ENCODE assay signal across 30 cellular contexts in the genomic region with DNA sequence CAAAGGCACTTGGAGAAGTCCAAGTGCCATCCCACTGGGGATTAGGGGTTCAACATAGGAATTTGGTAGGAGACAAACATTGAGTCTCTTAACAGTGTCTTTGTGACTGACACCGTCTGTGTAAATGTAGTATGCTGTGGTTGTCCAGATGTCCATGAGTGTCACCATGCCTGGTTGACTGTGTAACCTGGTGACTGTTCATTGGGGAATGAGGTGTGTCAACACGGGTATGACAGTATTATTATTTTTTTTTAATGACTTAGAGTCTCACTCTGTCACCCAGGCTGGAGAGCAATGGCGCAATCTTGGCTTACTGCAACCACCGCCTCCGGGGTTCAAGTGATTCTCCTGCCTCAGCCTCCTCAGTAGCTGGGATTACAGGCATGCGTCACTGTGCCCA. TPM values are rescaled to one million over a fixed set of nuclear protein-coding genes. Genes with fewer than 3 reads are reported as not detected.
DNase-seq lines count a peak whose midpoint lies in the region; ATAC-seq, FAIRE-seq and TF ChIP-seq lines count a peak whose summit lies in the region.
"Had no signal": no experiment of that assay in that cellular context is flagged by ENCODE, and none has a peak within 500 bp of the region (broad histone marks: within the 10 kb centered on the region; RNA-seq: fewer than 3 reads in every experiment).

No MANE protein-coding gene starts in this region.

- RAD21 ChIA-PET in HCT116 (lab: Charles Lee; ENCODE audit: low non-redundant PET in 1 of 2, low total read pairs in 2 of 2, uncharacterized antibody in 2 of 2, unreplicated experiment in 2 of 2), result no interaction called here

- peaks cover 66% of the 10 kb centered on the region for H3K36me3 ChIP-seq in CD8-positive, alpha-beta T cell (ENCODE audit: insufficient read depth, low read length)
- peaks cover 28 to 44% of the 10 kb centered on the region in 2 experiments; a peak in 3 of 4 replicates for H3K36me3 ChIP-seq in HCT116 (ENCODE audit: control insufficient read depth in 1 of 2, insufficient read depth in 2 of 2, low read length in 2 of 2)
- H3K36me3 ChIP-seq in astrocyte (ENCODE audit: insufficient read depth, low read length), result peaks cover 6% of the 10 kb centered on the region

- H3K4me3 ChIP-seq in CD8-positive, alpha-beta T cell (ENCODE audit: low read depth, low read length), result no peak overlapping the region
- H3K4me3 ChIP-seq in HCT116 (replicated peaks in 1 of 2; ENCODE audit: low read depth in 1 of 2, low read length in 2 of 2) (no peak overlapping the region), astrocyte (ENCODE audit: insufficient read depth, low read depth, low read length) (no peak overlapping the region)
- H3K4me3 ChIP-seq: esophagus muscularis mucosa, GM23338, heart left ventricle, tibial nerve had no signal

- H3K79me2 ChIP-seq in HCT116 (ENCODE audit: insufficient read depth, low read length) (no peaks in the 10 kb centered on the region; the same call in 1 of the 2 replicates), astrocyte (ENCODE audit: insufficient read depth, low read length) (no peaks in the 10 kb centered on the region)

- H3K27ac Mint-ChIP-seq in CD8-positive, alpha-beta T cell, result peak overlapping the region; percentile 37
- peak overlapping the region; percentile 75 for H3K27ac Mint-ChIP-seq in astrocyte (ENCODE audit: unreplicated experiment)
- peak overlapping the region; percentile 21 to 57 for H3K27ac Mint-ChIP-seq in natural killer cell treated with Interleukin-12 subunit alpha and Interleukin-12 subunit beta and Interleukin-15 and Interleukin-18, amount 100 ng/mL, for 72 hours
- no peak overlapping the region for H3K27ac Mint-ChIP-seq in activated CD8-positive, alpha-beta T cell treated with anti-CD3 and anti-CD28 coated beads, Interleukin-2, amount 10 ng/mL, durations not matched to agents 7 days and 5 days
- H3K27ac Mint-ChIP-seq: activated naive CD8-positive, alpha-beta T cell; activated T-helper 2 cell treated with anti-CD3 and anti-CD28 coated beads, Interferon-gamma antibody, Interleukin-2, Interleukin-4, amounts not matched to agents 10 μg/mL and 5 μg/mL and 100 μg/mL, durations not matched to agents 14 hours and 24 hours and 36 hours; progenitor cell of endocrine pancreas; stimulated activated effector memory CD8-positive, alpha-beta T cell treated with anti-CD3 and anti-CD28 coated beads, Interleukin-12 subunit alpha, Interleukin-12 subunit beta, amount 100 ng/mL, for 72 hours had no signal

- H3K27me3 Mint-ChIP-seq in CD8-positive, alpha-beta T cell (ENCODE audit: low read depth), result no peaks in the 10 kb centered on the region
- no peaks in the 10 kb centered on the region for H3K27me3 Mint-ChIP-seq in astrocyte (ENCODE audit: low read depth, unreplicated experiment)
- H3K27me3 Mint-ChIP-seq in natural killer cell treated with Interleukin-12 subunit alpha and Interleukin-12 subunit beta and Interleukin-15 and Interleukin-18, amount 100 ng/mL, for 72 hours, result no peaks in the 10 kb centered on the region
- H3K27me3 Mint-ChIP-seq in activated CD8-positive, alpha-beta T cell treated with anti-CD3 and anti-CD28 coated beads, Interleukin-2, amount 10 ng/mL, durations not matched to agents 7 days and 5 days (ENCODE audit: low read depth), result no peaks in the 10 kb centered on the region
- H3K27me3 Mint-ChIP-seq: activated naive CD8-positive, alpha-beta T cell; naive B cell; progenitor cell of endocrine pancreas had no signal

- POLR2A ChIA-PET in CD8-positive, alpha-beta T cell (lab: Charles Lee), result no interaction called here
- POLR2A ChIA-PET in HCT116 (lab: Charles Lee), result no interaction called here
- POLR2A ChIA-PET in activated CD8-positive, alpha-beta T cell treated with anti-CD3 and anti-CD28 coated beads, Interleukin-2, amount 10 ng/mL, durations not matched to agents 7 days and 5 days (lab: Charles Lee), result no interaction called here

- peaks cover 5% of the 10 kb centered on the region for H3K4me1 ChIP-seq in CD8-positive, alpha-beta T cell (ENCODE audit: insufficient read depth, low read length)
- H3K4me1 ChIP-seq in HCT116 (ENCODE audit: control insufficient read depth in 1 of 2, insufficient read depth in 2 of 2, low read length in 2 of 2), result peaks cover 0 to 24% of the 10 kb centered on the region in 2 experiments; a peak in 2 of 4 replicates
- H3K4me1 ChIP-seq in astrocyte (ENCODE audit: insufficient read depth, low read length), result no peaks in the 10 kb centered on the region
- H3K4me1 ChIP-seq: esophagus muscularis mucosa, heart left ventricle, tibial nerve had no signal

- no peak for ATAC-seq in CD8-positive, alpha-beta T cell
- ATAC-seq in HCT116, result no peak
- no peak for ATAC-seq in natural killer cell treated with Interleukin-12 subunit alpha and Interleukin-12 subunit beta and Interleukin-15 and Interleukin-18, amount 100 ng/mL, for 72 hours
- no peak for ATAC-seq in activated CD8-positive, alpha-beta T cell treated with anti-CD3 and anti-CD28 coated beads, Interleukin-2, amount 10 ng/mL, durations not matched to agents 7 days and 5 days
- ATAC-seq: heart left ventricle; stimulated activated effector memory CD8-positive, alpha-beta T cell treated with anti-CD3 and anti-CD28 coated beads, Interleukin-12 subunit alpha, Interleukin-12 subunit beta, amount 100 ng/mL, for 72 hours had no signal

- no peaks in the 10 kb centered on the region for H3K9me3 ChIP-seq in CD8-positive, alpha-beta T cell (ENCODE audit: low read length)
- H3K9me3 ChIP-seq in HCT116 (ENCODE audit: control insufficient read depth in 1 of 2, insufficient read depth in 1 of 2, low read depth in 1 of 2, low read length in 2 of 2) (no peaks in the 10 kb centered on the region), astrocyte (ENCODE audit: insufficient read depth, low read depth, low read length) (no peaks in the 10 kb centered on the region)
- H3K9me3 ChIP-seq: esophagus muscularis mucosa, heart left ventricle, tibial nerve had no signal

- FAIRE-seq in astrocyte (lab: Jason Lieb, UNC), result no peak
- FAIRE-seq: colon, kidney, TTC549 had no signal

- H3K9me2 ChIP-seq in HCT116 (ENCODE audit: insufficient read depth), result no peaks in the 10 kb centered on the region

- TF ChIP-seq CTCF in CD8-positive, alpha-beta T cell (IDR thresholded peaks at IDR 0.05), result no peak
- no peak for TF ChIP-seq CTCF in HCT116 (IDR thresholded peaks at IDR 0.05 in 2 of 3, conservative IDR thresholded peaks at IDR 0.05 in 1 of 3; ENCODE audit: borderline replicate concordance in 1 of 3, insufficient read depth in 1 of 3, low read depth in 2 of 3, low read length in 2 of 3)
- no peak for TF ChIP-seq CTCF in astrocyte (IDR thresholded peaks at IDR 0.05; ENCODE audit: insufficient read depth, low read depth, low read length)

- H4K20me1 ChIP-seq in HCT116 (ENCODE audit: insufficient read depth), result no peaks in the 10 kb centered on the region
- peaks cover 4% of the 10 kb centered on the region for H4K20me1 ChIP-seq in astrocyte (ENCODE audit: insufficient read depth, low read length)

- no peak for TF ChIP-seq POLR2A in HCT116 (IDR thresholded peaks at IDR 0.05; ENCODE audit: borderline replicate concordance, extremely low read depth, insufficient read depth, insufficient read length)

- no peak for TF ChIP-seq RAD21 in HCT116 (IDR thresholded peaks at IDR 0.05; ENCODE audit: low read depth)

- H2AFZ ChIP-seq in HCT116 (ENCODE audit: low read depth, low read length, poor library complexity, severe bottlenecking) (no peak overlapping the region), astrocyte (ENCODE audit: low read depth, low read length) (no peak overlapping the region)
- H2AFZ ChIP-seq: GM23338 had no signal

- peaks cover 83% of the 10 kb centered on the region for H3K36me3 Mint-ChIP-seq in CD8-positive, alpha-beta T cell
- peaks cover 31% of the 10 kb centered on the region for H3K36me3 Mint-ChIP-seq in astrocyte (ENCODE audit: low read depth, unreplicated experiment)
- H3K36me3 Mint-ChIP-seq in natural killer cell treated with Interleukin-12 subunit alpha and Interleukin-12 subunit beta and Interleukin-15 and Interleukin-18, amount 100 ng/mL, for 72 hours, result peaks cover 26% of the 10 kb centered on the region
- H3K36me3 Mint-ChIP-seq in activated CD8-positive, alpha-beta T cell treated with anti-CD3 and anti-CD28 coated beads, Interleukin-2, amount 10 ng/mL, durations not matched to agents 7 days and 5 days (ENCODE audit: low read depth), result peaks cover 67% of the 10 kb centered on the region

- no peaks in the 10 kb centered on the region for H3K9me3 Mint-ChIP-seq in CD8-positive, alpha-beta T cell
- no peaks in the 10 kb centered on the region for H3K9me3 Mint-ChIP-seq in astrocyte (ENCODE audit: unreplicated experiment)
- H3K9me3 Mint-ChIP-seq in natural killer cell treated with Interleukin-12 subunit alpha and Interleukin-12 subunit beta and Interleukin-15 and Interleukin-18, amount 100 ng/mL, for 72 hours, result no peaks in the 10 kb centered on the region
- no peaks in the 10 kb centered on the region for H3K9me3 Mint-ChIP-seq in activated CD8-positive, alpha-beta T cell treated with anti-CD3 and anti-CD28 coated beads, Interleukin-2, amount 10 ng/mL, durations not matched to agents 7 days and 5 days (ENCODE audit: insufficient read depth)
- H3K9me3 Mint-ChIP-seq: activated T-helper 2 cell treated with anti-CD3 and anti-CD28 coated beads, Interferon-gamma antibody, Interleukin-2, Interleukin-4, amounts not matched to agents 10 μg/mL and 5 μg/mL and 100 μg/mL, durations not matched to agents 14 hours and 24 hours and 36 hours; GM23338; stimulated activated effector memory CD8-positive, alpha-beta T cell treated with anti-CD3 and anti-CD28 coated beads, Interleukin-12 subunit alpha, Interleukin-12 subunit beta, amount 100 ng/mL, for 72 hours had no signal

- H3K4me2 ChIP-seq in HCT116 (ENCODE audit: low read length), result peak overlapping the region; percentile 17; the same call in 1 of the 2 replicates
- H3K4me2 ChIP-seq in astrocyte (ENCODE audit: low read length), result no peak overlapping the region
- H3K4me2 ChIP-seq: GM23338 had no signal

- DNase-seq in CD8-positive, alpha-beta T cell, result no peak
- DNase-seq in HCT116 (ENCODE audit: low read depth, low spot score) (no peak), astrocyte (ENCODE audit: low read depth) (no peak), retina (no peak), C1 segment of cervical spinal cord (lab: John Stamatoyannopoulos, UW) (no peak)
- DNase-seq in natural killer cell treated with Interleukin-12 subunit alpha and Interleukin-12 subunit beta and Interleukin-15 and Interleukin-18, amount 100 ng/mL, for 72 hours (ENCODE audit: low spot score), result no peak
- DNase-seq in activated CD8-positive, alpha-beta T cell treated with anti-CD3 and anti-CD28 coated beads, Interleukin-2, amount 10 ng/mL, durations not matched to agents 7 days and 5 days, result no peak
- DNase-seq: activated CD8-positive, alpha-beta memory T cell treated with anti-CD3 and anti-CD28 coated beads, Interleukin-2, amount 50 U/mL, for 48 hours; effector memory CD4-positive, alpha-beta T cell; foreskin melanocyte; heart left ventricle; kidney; midbrain; naive B cell; NCI-H1105; NCI-H187 treated with DMSO at 0.1 percent for 48 hours; NCI-H2171; NCI-H510A; T-helper 1 cell had no signal

- H3K9ac ChIP-seq in HCT116 (ENCODE audit: low read length) (no peak overlapping the region), astrocyte (ENCODE audit: low read length) (no peak overlapping the region)

- CTCF ChIA-PET in CD8-positive, alpha-beta T cell (lab: Charles Lee), result no interaction called here
- CTCF ChIA-PET in HCT116 (lab: Charles Lee), result no interaction called here
- CTCF ChIA-PET in activated CD8-positive, alpha-beta T cell treated with anti-CD3 and anti-CD28 coated beads, Interleukin-2, amount 10 ng/mL, durations not matched to agents 7 days and 5 days (lab: Charles Lee), result no interaction called here

- H3K4me3 Mint-ChIP-seq in CD8-positive, alpha-beta T cell, result no peak overlapping the region
- no peak overlapping the region for H3K4me3 Mint-ChIP-seq in astrocyte (ENCODE audit: unreplicated experiment)
- H3K4me3 Mint-ChIP-seq in natural killer cell treated with Interleukin-12 subunit alpha and Interleukin-12 subunit beta and Interleukin-15 and Interleukin-18, amount 100 ng/mL, for 72 hours, result no peak overlapping the region
- no peak overlapping the region for H3K4me3 Mint-ChIP-seq in activated CD8-positive, alpha-beta T cell treated with anti-CD3 and anti-CD28 coated beads, Interleukin-2, amount 10 ng/mL, durations not matched to agents 7 days and 5 days
- H3K4me3 Mint-ChIP-seq: activated naive CD8-positive, alpha-beta T cell; GM23338; naive B cell; stimulated activated effector memory CD8-positive, alpha-beta T cell treated with anti-CD3 and anti-CD28 coated beads, Interleukin-12 subunit alpha, Interleukin-12 subunit beta, amount 100 ng/mL, for 72 hours had no signal

- intact Hi-C loops in CD8-positive, alpha-beta T cell (cut with DNase I, micrococcal nuclease), result no loop called here
- intact Hi-C loops in HCT116 (cut with micrococcal nuclease), result no loop called here

- H3K27me3 ChIP-seq in CD8-positive, alpha-beta T cell (ENCODE audit: insufficient read depth, low read length), result no peaks in the 10 kb centered on the region
- H3K27me3 ChIP-seq in HCT116 (ENCODE audit: insufficient read depth, low read length) (no peaks in the 10 kb centered on the region), astrocyte (ENCODE audit: insufficient read depth, low read length) (no peaks in the 10 kb centered on the region)
- H3K27me3 ChIP-seq: esophagus muscularis mucosa, heart left ventricle, tibial nerve had no signal

- H3K4me1 Mint-ChIP-seq in CD8-positive, alpha-beta T cell (ENCODE audit: low read depth), result peaks cover 18% of the 10 kb centered on the region
- H3K4me1 Mint-ChIP-seq in astrocyte (ENCODE audit: low read depth, unreplicated experiment), result no peaks in the 10 kb centered on the region
- H3K4me1 Mint-ChIP-seq in natural killer cell treated with Interleukin-12 subunit alpha and Interleukin-12 subunit beta and Interleukin-15 and Interleukin-18, amount 100 ng/mL, for 72 hours (ENCODE audit: low read depth in 2 of 2), result peaks cover 20 to 26% of the 10 kb centered on the region in 2 donors
- H3K4me1 Mint-ChIP-seq in activated CD8-positive, alpha-beta T cell treated with anti-CD3 and anti-CD28 coated beads, Interleukin-2, amount 10 ng/mL, durations not matched to agents 7 days and 5 days (ENCODE audit: low read depth), result peaks cover 8% of the 10 kb centered on the region
- H3K4me1 Mint-ChIP-seq: GM23338 had no signal

- no TSS peak for BruUV-seq in HCT116 (replicated peaks; lab: Mats Ljungman, UMichigan)

- H3K27ac ChIP-seq in CD8-positive, alpha-beta T cell (ENCODE audit: low read depth, low read length), result no peak overlapping the region
- H3K27ac ChIP-seq in HCT116 (ENCODE audit: low read depth, low read length) (no peak overlapping the region), astrocyte (ENCODE audit: low read depth, low read length) (no peak overlapping the region)
- H3K27ac ChIP-seq: C4-2B, esophagus muscularis mucosa, heart left ventricle had no signal

RNA-seq across cellular contexts. Expression of a gene that starts 16.2 kb away (rescaled TPM):
- 100 to 1,000 TPM; 152 to 158 TPM for total RNA-seq in CD8-positive, alpha-beta T cell
- total RNA-seq in HCT116 (2021; ENCODE audit: unreplicated experiment) (248 TPM), astrocyte (59.2 and 68.3 TPM in 2 replicates)
- 238 and 241 TPM in 2 replicates for polyA plus RNA-seq in HCT116 (2012)
- total RNA-seq in natural killer cell treated with Interleukin-12 subunit alpha and Interleukin-12 subunit beta and Interleukin-15 and Interleukin-18, amount 100 ng/mL, for 72 hours, result 100 to 1,000 TPM; 140 to 160 TPM
- 100 to 1,000 TPM; 244 to 263 TPM for total RNA-seq in activated CD8-positive, alpha-beta T cell treated with anti-CD3 and anti-CD28 coated beads, Interleukin-2, amount 10 ng/mL, durations not matched to agents 7 days and 5 days

RNA-seq across cellular contexts. Expression of a gene that starts 25.8 kb away (rescaled TPM):
- under 1 TPM in 1 of 2 experiments, not detected in 1; 0.22 TPM for total RNA-seq in CD8-positive, alpha-beta T cell
- total RNA-seq in HCT116 (2021; ENCODE audit: unreplicated experiment) (1.1 TPM), astrocyte (0.41 and 0.91 TPM in 2 replicates)
- polyA plus RNA-seq in HCT116 (2012), result 0.47 and 0.55 TPM in 2 replicates
- total RNA-seq in natural killer cell treated with Interleukin-12 subunit alpha and Interleukin-12 subunit beta and Interleukin-15 and Interleukin-18, amount 100 ng/mL, for 72 hours, result under 1 TPM; 0.31 to 0.67 TPM
- total RNA-seq in activated CD8-positive, alpha-beta T cell treated with anti-CD3 and anti-CD28 coated beads, Interleukin-2, amount 10 ng/mL, durations not matched to agents 7 days and 5 days, result under 1 TPM; 0.32 to 0.44 TPM
- total RNA-seq: GM23338, skeletal muscle tissue had no signal

RNA-seq across cellular contexts. Expression of a gene that starts 30.2 kb away (rescaled TPM):
- 100 to 1,000 TPM; 342 to 372 TPM for total RNA-seq in CD8-positive, alpha-beta T cell
- total RNA-seq in HCT116 (2021; ENCODE audit: unreplicated experiment) (152 TPM), astrocyte (44.2 and 54.9 TPM in 2 replicates)
- 164 and 169 TPM in 2 replicates for polyA plus RNA-seq in HCT116 (2012)
- total RNA-seq in natural killer cell treated with Interleukin-12 subunit alpha and Interleukin-12 subunit beta and Interleukin-15 and Interleukin-18, amount 100 ng/mL, for 72 hours, result 100 to 1,000 TPM; 225 to 449 TPM
- 100 to 1,000 TPM; 309 to 313 TPM for total RNA-seq in activated CD8-positive, alpha-beta T cell treated with anti-CD3 and anti-CD28 coated beads, Interleukin-2, amount 10 ng/mL, durations not matched to agents 7 days and 5 days

RNA-seq across cellular contexts. Expression of a gene that starts 46.6 kb away (rescaled TPM):
- 10 to 100 TPM; 15.6 to 16.0 TPM for total RNA-seq in CD8-positive, alpha-beta T cell
- 103 TPM for total RNA-seq in HCT116 (2021; ENCODE audit: unreplicated experiment)
- polyA plus RNA-seq in HCT116 (2012), result 112 and 135 TPM in 2 replicates
- 145 and 169 TPM in 2 replicates for total RNA-seq in astrocyte
- 10 to 100 TPM; 29.9 to 31.7 TPM for total RNA-seq in natural killer cell treated with Interleukin-12 subunit alpha and Interleukin-12 subunit beta and Interleukin-15 and Interleukin-18, amount 100 ng/mL, for 72 hours
- 10 to 100 TPM; 37.9 to 39.3 TPM for total RNA-seq in activated CD8-positive, alpha-beta T cell treated with anti-CD3 and anti-CD28 coated beads, Interleukin-2, amount 10 ng/mL, durations not matched to agents 7 days and 5 days
